Comparison of ENCODE assay signal across 17 cellular contexts in the genomic region with DNA sequence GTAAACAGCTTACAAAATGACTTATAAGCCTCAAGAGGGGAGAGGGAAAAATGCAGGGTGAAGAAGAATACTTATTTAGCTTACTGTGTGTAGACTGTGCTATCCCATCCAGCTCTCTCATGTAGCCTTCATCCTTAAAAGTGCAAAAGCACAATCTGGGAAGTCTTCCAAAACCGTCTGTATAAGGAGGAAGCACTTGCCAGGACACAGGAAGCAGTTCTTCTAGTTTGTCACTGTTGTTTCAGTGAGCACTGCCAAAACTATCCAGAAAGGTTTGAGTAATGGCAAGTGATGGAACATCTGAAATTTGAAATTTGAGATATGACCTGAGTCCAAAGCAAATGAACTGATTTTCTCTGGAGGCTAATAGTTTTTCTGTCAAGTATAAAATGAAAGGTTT.
"Had no signal": no experiment of that assay in that cellular context is flagged by ENCODE, and none has a peak within 500 bp of the region (broad histone marks: within the 10 kb centered on the region; RNA-seq: fewer than 3 reads in every experiment).

No MANE protein-coding gene starts in this region.

- H3K27me3 ChIP-seq: adrenal gland, hepatocyte, left lung, neutrophil, thyroid gland, uterus had no signal

- H3K4me3 Mint-ChIP-seq: activated CD4-positive, alpha-beta memory T cell treated with anti-CD3 and anti-CD28 coated beads, Interleukin-2, amount 10 ng/mL, durations not matched to agents 7 days and 5 days; activated naive CD4-positive, alpha-beta T cell treated with anti-CD3 and anti-CD28 coated beads, Interleukin-2, amount 50 U/mL, for 24 hours; memory B cell; natural killer cell; stimulated activated memory B cell treated with anti-CD40 and anti-IgM and Interleukin-4, amounts not matched to agents 10 μg/mL and 1 μg/mL and 100 μg/mL, for 72 hours; WTC11 had no signal

- H3K9me3 Mint-ChIP-seq: WTC11 had no signal

- H3K36me3 ChIP-seq: adrenal gland, left lung, neutrophil, thyroid gland, uterus had no signal

- H3K36me3 Mint-ChIP-seq: activated naive CD4-positive, alpha-beta T cell treated with anti-CD3 and anti-CD28 coated beads, Interleukin-2, amount 50 U/mL, for 24 hours; memory B cell; stimulated activated memory B cell treated with anti-CD40 and anti-IgM and Interleukin-4, amounts not matched to agents 10 μg/mL and 1 μg/mL and 100 μg/mL, for 72 hours; WTC11 had no signal

- H3K4me1 ChIP-seq: adrenal gland, left lung, thyroid gland, uterus had no signal

- H3K27me3 Mint-ChIP-seq: activated CD4-positive, alpha-beta memory T cell treated with anti-CD3 and anti-CD28 coated beads, Interleukin-2, amount 10 ng/mL, durations not matched to agents 7 days and 5 days; activated naive CD4-positive, alpha-beta T cell treated with anti-CD3 and anti-CD28 coated beads, Interleukin-2, amount 50 U/mL, for 24 hours; stimulated activated memory B cell treated with anti-CD40 and anti-IgM and Interleukin-4, amounts not matched to agents 10 μg/mL and 1 μg/mL and 100 μg/mL, for 72 hours had no signal

- H3K4me2 ChIP-seq: hepatocyte had no signal

- H2AFZ ChIP-seq: hepatocyte had no signal

- H3K4me1 Mint-ChIP-seq: activated CD4-positive, alpha-beta memory T cell treated with anti-CD3 and anti-CD28 coated beads, Interleukin-2, amount 10 ng/mL, durations not matched to agents 7 days and 5 days; activated naive CD4-positive, alpha-beta T cell treated with anti-CD3 and anti-CD28 coated beads, Interleukin-2, amount 50 U/mL, for 24 hours; memory B cell; natural killer cell; stimulated activated memory B cell treated with anti-CD40 and anti-IgM and Interleukin-4, amounts not matched to agents 10 μg/mL and 1 μg/mL and 100 μg/mL, for 72 hours; WTC11 had no signal

- H3K79me2 ChIP-seq: hepatocyte had no signal

- DNase-seq: activated CD4-positive, alpha-beta memory T cell treated with anti-CD3 and anti-CD28 coated beads, Interleukin-2, amount 10 ng/mL, durations not matched to agents 7 days and 5 days; activated CD4-positive, alpha-beta T cell treated with anti-CD3 and anti-CD28 coated beads for 4 hours; activated CD8-positive, alpha-beta memory T cell treated with anti-CD3 and anti-CD28 coated beads, Interleukin-2, amount 50 U/mL, for 4 hours; activated effector memory CD4-positive, alpha-beta T cell treated with anti-CD3 and anti-CD28 coated beads, Interleukin-2, amount 50 U/mL, for 16 hours; activated T-cell treated with anti-CD3 and anti-CD28 coated beads, Interleukin-2, amount 50 U/mL, for 48 hours; adrenal gland; islet precursor cell; left lung; natural killer cell; thyroid gland; uterus had no signal

- H3K27ac Mint-ChIP-seq: activated CD4-positive, alpha-beta memory T cell treated with anti-CD3 and anti-CD28 coated beads, Interleukin-2, amount 10 ng/mL, durations not matched to agents 7 days and 5 days; activated naive CD4-positive, alpha-beta T cell treated with anti-CD3 and anti-CD28 coated beads, Interleukin-2, amount 50 U/mL, for 24 hours; memory B cell; natural killer cell; stimulated activated memory B cell treated with anti-CD40 and anti-IgM and Interleukin-4, amounts not matched to agents 10 μg/mL and 1 μg/mL and 100 μg/mL, for 72 hours; WTC11 had no signal

- H3K9me3 ChIP-seq: adrenal gland, neutrophil, thyroid gland, uterus had no signal

- H3K4me3 ChIP-seq: adrenal gland, hepatocyte, left lung, thyroid gland, uterus had no signal

- H3K27ac ChIP-seq: adrenal gland, hepatocyte, left lung, neutrophil, thyroid gland, uterus had no signal
